25 cellular contexts compared by ENCODE assay signal in genomic region chr19:33728141-33728540, GRCh38.
"Had no signal": no experiment of that assay in that cellular context is flagged by ENCODE, and none has a peak within 500 bp of the region (broad histone marks: within the 10 kb centered on the region; RNA-seq: fewer than 3 reads in every experiment).

No MANE protein-coding gene starts in this region.

- H3K27ac ChIP-seq: KMS-11, PC-9, RWPE1, SJSA1 had no signal

- H3K36me3 ChIP-seq: SJSA1 had no signal

- H3K4me3 ChIP-seq: PC-9, SJSA1 had no signal

- H3K9me3 ChIP-seq: SJSA1, SK-N-SH had no signal

- ATAC-seq: Panc1, Right ventricle myocardium inferior had no signal

- DNase-seq: Karpas-422, KBM-7, MM.1S, MV-4-11, NCI-H1105, NCI-H1417 treated with DMSO at 0.1 percent for 48 hours, NCI-H1436 treated with DMSO at 0.1 percent for 48 hours, NCI-H187 treated with DMSO at 0.1 percent for 48 hours, NCI-H2081 treated with DMSO at 0.1 percent for 48 hours, NCI-H2107, NCI-H2227 treated with DMSO at 0.1 percent for 48 hours, NCI-H345, NCI-H510A treated with DMSO at 0.1 percent for 48 hours, NCI-H524 treated with DMSO at 0.1 percent for 48 hours, NCI-H526 treated with DMSO at 0.1 percent for 48 hours, NCI-H774, PC-9, SIG-M5, SK-N-SH, SW 1271 had no signal

- H3K9ac ChIP-seq: KMS-11, SK-N-SH had no signal

- H2AFZ ChIP-seq: PC-9 had no signal

- H3K4me2 ChIP-seq: KMS-11, PC-9, SK-N-SH had no signal

- H3K4me1 ChIP-seq: SJSA1 had no signal
